ENCODE assay signal across 21 cellular contexts in the genomic region with DNA sequence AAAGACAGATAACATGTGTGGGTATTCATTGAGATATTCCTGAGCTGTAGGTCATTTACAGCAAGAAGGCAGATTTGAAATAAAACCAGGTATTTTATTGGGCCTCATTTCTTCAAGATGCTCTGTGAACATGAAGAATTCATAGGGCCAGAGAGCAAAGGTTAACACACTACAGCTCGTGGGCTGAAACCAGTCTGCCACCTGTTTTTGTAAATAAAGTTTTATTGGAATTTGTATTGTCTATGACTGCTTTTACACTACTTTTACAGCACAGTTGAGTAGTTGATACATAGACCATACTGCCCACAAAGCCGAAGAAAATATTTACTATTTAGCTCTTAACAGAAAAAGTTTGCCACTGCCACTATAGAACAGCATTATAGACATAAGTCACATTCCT.
"Had no signal": no experiment of that assay in that cellular context is flagged by ENCODE, and none has a peak within 500 bp of the region (broad histone marks: within the 10 kb centered on the region; RNA-seq: fewer than 3 reads in every experiment).

No MANE protein-coding gene starts in this region.

- H3K9ac ChIP-seq: SK-N-SH had no signal

- H3K27ac ChIP-seq: RWPE1 had no signal

- H3K9me3 ChIP-seq: MG63, SK-N-SH had no signal

- DNase-seq: Karpas-422, KG1, MG63, NCI-H1092, NCI-H1105 treated with DMSO at 0.1 percent for 48 hours, NCI-H1417 treated with DMSO at 0.1 percent for 48 hours, NCI-H146, NCI-H1694 treated with DMSO at 0.1 percent for 48 hours, NCI-H1930, NCI-H2081, NCI-H2107, NCI-H226, NCI-H446, NCI-H510A, NCI-H524 treated with DMSO at 0.1 percent for 48 hours, NCI-H69, NCI-H774, SHP77, SK-N-SH, SW 1271 had no signal

- H3K4me3 ChIP-seq: MG63 had no signal

- H3K27me3 ChIP-seq: MG63 had no signal

- H3K4me2 ChIP-seq: SK-N-SH had no signal

- H3K36me3 ChIP-seq: MG63 had no signal
